In genomic region chr2:238775591-238775990, GRCh38 we compare ENCODE assay signal across 24 cellular contexts.
"Had no signal": no experiment of that assay in that cellular context is flagged by ENCODE, and none has a peak within 500 bp of the region (broad histone marks: within the 10 kb centered on the region; RNA-seq: fewer than 3 reads in every experiment).

No MANE protein-coding gene starts in this region.

- H3K4me1 ChIP-seq: breast epithelium, left ventricle myocardium inferior, parathyroid adenoma, tibial artery had no signal

- H3K27ac Mint-ChIP-seq: activated naive CD8-positive, alpha-beta T cell treated with anti-CD3 and anti-CD28 coated beads, Interleukin-2, amount 10 ng/mL, durations not matched to agents 7 days and 5 days; activated T-cell treated with anti-CD3 and anti-CD28 coated beads, Interleukin-2, amount 50 U/mL, for 24 hours; activated T-helper 2 cell treated with anti-CD3 and anti-CD28 coated beads, Interferon-gamma antibody, Interleukin-2, Interleukin-4, amounts not matched to agents 10 μg/mL and 5 μg/mL and 100 μg/mL, durations not matched to agents 14 hours and 24 hours and 36 hours; mesothelial cell of epicardium; natural killer cell had no signal

- H3K27ac ChIP-seq: breast epithelium, coronary artery, gastroesophageal sphincter, left ventricle myocardium inferior, parathyroid adenoma, tibial artery, WERI-Rb-1 had no signal

- H3K4me3 Mint-ChIP-seq: activated naive CD8-positive, alpha-beta T cell treated with anti-CD3 and anti-CD28 coated beads, Interleukin-2, amount 10 ng/mL, durations not matched to agents 7 days and 5 days; activated T-cell treated with anti-CD3 and anti-CD28 coated beads, Interleukin-2, amount 50 U/mL, for 24 hours; mesothelial cell of epicardium; natural killer cell had no signal

- H3K79me2 ChIP-seq: parathyroid adenoma had no signal

- DNase-seq: activated CD8-positive, alpha-beta memory T cell treated with anti-CD3 and anti-CD28 coated beads for 24 hours; activated CD8-positive, alpha-beta memory T cell treated with anti-CD3 and anti-CD28 coated beads, Interleukin-2, amount 50 U/mL, for 4 hours; activated naive CD4-positive, alpha-beta T cell; activated naive CD8-positive, alpha-beta T cell treated with anti-CD3 and anti-CD28 coated beads, Interleukin-2, amount 10 ng/mL, durations not matched to agents 7 days and 5 days; activated T-cell treated with anti-CD3 and anti-CD28 coated beads, Interleukin-2, amount 50 U/mL, for 24 hours; amniotic stem cell; head of caudate nucleus; hypothalamus; left ventricle myocardium inferior; natural killer cell; small intestine; stimulated activated CD4-positive, alpha-beta T cell treated with anti-CD3 and anti-CD28 coated beads, Interleukin-2, amount 100 ng/mL, for 24 hours; stimulated activated naive CD4-positive, alpha-beta T cell; substantia nigra; tibial artery; WERI-Rb-1 had no signal

- H3K4me1 Mint-ChIP-seq: activated naive CD8-positive, alpha-beta T cell treated with anti-CD3 and anti-CD28 coated beads, Interleukin-2, amount 10 ng/mL, durations not matched to agents 7 days and 5 days; natural killer cell had no signal

- H3K9me3 Mint-ChIP-seq: activated naive CD8-positive, alpha-beta T cell treated with anti-CD3 and anti-CD28 coated beads, Interleukin-2, amount 10 ng/mL, durations not matched to agents 7 days and 5 days; activated T-cell treated with anti-CD3 and anti-CD28 coated beads, Interleukin-2, amount 50 U/mL, for 24 hours; activated T-helper 2 cell treated with anti-CD3 and anti-CD28 coated beads, Interferon-gamma antibody, Interleukin-2, Interleukin-4, amounts not matched to agents 10 μg/mL and 5 μg/mL and 100 μg/mL, durations not matched to agents 14 hours and 24 hours and 36 hours; natural killer cell had no signal

- H3K9me3 ChIP-seq: breast epithelium, gastroesophageal sphincter, left ventricle myocardium inferior, tibial artery had no signal

- H3K9ac ChIP-seq: parathyroid adenoma had no signal

- ATAC-seq: gastroesophageal sphincter, natural killer cell, sciatic nerve had no signal

- H3K36me3 ChIP-seq: breast epithelium, gastroesophageal sphincter, left ventricle myocardium inferior, tibial artery, WERI-Rb-1 had no signal

- H3K27me3 Mint-ChIP-seq: activated naive CD8-positive, alpha-beta T cell treated with anti-CD3 and anti-CD28 coated beads, Interleukin-2, amount 10 ng/mL, durations not matched to agents 7 days and 5 days had no signal

- H3K4me3 ChIP-seq: breast epithelium, coronary artery, gastroesophageal sphincter, left ventricle myocardium inferior, tibial artery had no signal

- H3K36me3 Mint-ChIP-seq: activated naive CD8-positive, alpha-beta T cell treated with anti-CD3 and anti-CD28 coated beads, Interleukin-2, amount 10 ng/mL, durations not matched to agents 7 days and 5 days; mesothelial cell of epicardium; natural killer cell had no signal

- FAIRE-seq: small intestine, TTC549 had no signal

- H3K27me3 ChIP-seq: gastroesophageal sphincter had no signal

- H2AFZ ChIP-seq: parathyroid adenoma had no signal
